In genomic region chr3:45178131-45179023, GRCh38 we compare ENCODE assay signal across 11 cellular contexts. TPM values are rescaled to one million over a fixed set of nuclear protein-coding genes. Genes with fewer than 3 reads are reported as not detected.
DNase-seq lines count a peak whose midpoint lies in the region; ATAC-seq and TF ChIP-seq lines count a peak whose summit lies in the region.
"Had no signal": no experiment of that assay in that cellular context is flagged by ENCODE, and none has a peak within 500 bp of the region (broad histone marks: within the 10 kb centered on the region; RNA-seq: fewer than 3 reads in every experiment).

No MANE protein-coding gene starts in this region.

- H3K27ac ChIP-seq in HEK293 (ENCODE audit: extremely low read depth, low read depth, low read length) (no peak overlapping the region; the same call in 1 of the 2 replicates), SK-N-SH (ENCODE audit: low read depth in 2 of 2, low read length in 1 of 2) (no peak overlapping the region), sigmoid colon (peak overlapping the region; percentile 52 to 72 (median 59)), Peyer's patch (no peak overlapping the region)
- H3K27ac ChIP-seq: VCaP had no signal

- H4K20me1 ChIP-seq in SK-N-SH (ENCODE audit: insufficient read depth): no peaks in the 10 kb centered on the region

- intact Hi-C loops in sigmoid colon (cut with DNase I): no loop called here

- H3K9ac ChIP-seq in SK-N-SH: no peak overlapping the region

- H3K27me3 ChIP-seq in SK-N-SH (ENCODE audit: insufficient read depth) (no peaks in the 10 kb centered on the region), sigmoid colon (no peaks in the 10 kb centered on the region), Peyer's patch (no peaks in the 10 kb centered on the region)

- ATAC-seq in activated CD4-positive, CD25-positive, alpha-beta regulatory T cell treated with anti-CD3 and anti-CD28 coated beads, Interleukin-2, amount 50 U/mL, for 24 hours: no peak

- 83% methylated on average over 11 of the region's 15 CpGs for WGBS in SK-N-SH (ENCODE audit: low lambda C conversion rate)
- 41 to 86% methylated on average over 15 of the region's 15 CpGs for WGBS in sigmoid colon, 2 donors

- no peak for TF ChIP-seq EP300 in SK-N-SH (IDR thresholded peaks at IDR 0.05; ENCODE audit: borderline replicate concordance in 1 of 2, low read depth in 1 of 2, low read length in 1 of 2)
- TF ChIP-seq EP300 in sigmoid colon (IDR thresholded peaks at IDR 0.05): no peak

- H3K36me3 ChIP-seq in HEK293 (ENCODE audit: control insufficient read depth in 2 of 2, insufficient read depth in 1 of 2, low read length in 2 of 2): no peaks in the 10 kb centered on the region
- no peaks in the 10 kb centered on the region for H3K36me3 ChIP-seq in SK-N-SH (replicated peaks in 1 of 2; ENCODE audit: control insufficient read depth in 1 of 2, insufficient read depth in 2 of 2, low read length in 1 of 2)
- no peaks in the 10 kb centered on the region for H3K36me3 ChIP-seq in sigmoid colon
- no peaks in the 10 kb centered on the region for H3K36me3 ChIP-seq in Peyer's patch

- H3K4me2 ChIP-seq in SK-N-SH: no peak overlapping the region

- DNase-seq in SK-N-SH (no peak), fibroblast of the aortic adventitia (ENCODE audit: low read depth) (peak; percentile 33), sigmoid colon (no peak), Peyer's patch (no peak)
- DNase-seq in activated CD4-positive, alpha-beta T cell treated with anti-CD3 and anti-CD28 coated beads, Interleukin-2, amount 50 U/mL, for 4 hours: no peak
- no peak for DNase-seq in activated CD4-positive, alpha-beta T cell treated with anti-CD3 and anti-CD28 coated beads for 48 hours
- DNase-seq: DMS153, MM.1S had no signal

- no peaks in the 10 kb centered on the region for H3K9me2 ChIP-seq in SK-N-SH

- TF ChIP-seq POLR2A in sigmoid colon (IDR thresholded peaks at IDR 0.05): no peak
- TF ChIP-seq POLR2A in Peyer's patch (IDR thresholded peaks at IDR 0.05): no peak

- no peaks in the 10 kb centered on the region for H3K79me2 ChIP-seq in SK-N-SH (ENCODE audit: insufficient read depth)

- H2AFZ ChIP-seq in SK-N-SH (ENCODE audit: low read depth): no peak overlapping the region

- H3K4me3 ChIP-seq in HEK293 (ENCODE audit: low read depth, low read length): no peak overlapping the region
- no peak overlapping the region for H3K4me3 ChIP-seq in SK-N-SH (ENCODE audit: low read depth in 2 of 2, low read length in 1 of 2)
- no peak overlapping the region for H3K4me3 ChIP-seq in fibroblast of the aortic adventitia (ENCODE audit: low read depth, low read length)
- no peak overlapping the region for H3K4me3 ChIP-seq in sigmoid colon
- no peak overlapping the region for H3K4me3 ChIP-seq in Peyer's patch

- POLR2A ChIA-PET in HEK293 (lab: Yijun Ruan, JAX) (interaction anchor here (0.6 kb wide), 3 partner anchors 15 to 547 kb away, joined by 3 to 4 read pairs (median 3); no protein-coding TSS in a partner anchor), SK-N-SH (lab: Yijun Ruan, JAX) (no interaction called here)

- no peak for TF ChIP-seq RAD21 in SK-N-SH (IDR thresholded peaks at IDR 0.05; ENCODE audit: low read length)

- H3F3A ChIP-seq in SK-N-SH (replicated peaks; ENCODE audit: insufficient read depth): no peaks in the 10 kb centered on the region

- H3K9me3 ChIP-seq in HEK293 (ENCODE audit: control insufficient read depth, insufficient read depth, low read depth, low read length) (no peaks in the 10 kb centered on the region), SK-N-SH (no peaks in the 10 kb centered on the region), sigmoid colon (no peaks in the 10 kb centered on the region), Peyer's patch (no peaks in the 10 kb centered on the region)

- TF ChIP-seq CTCF in HEK293 (tag by site-specific recombination; IDR thresholded peaks at IDR 0.05) (no peak), SK-N-SH (IDR thresholded peaks at IDR 0.05) (no peak), fibroblast of the aortic adventitia (IDR thresholded peaks at IDR 0.05; ENCODE audit: insufficient read depth, low read length) (no peak), sigmoid colon (IDR thresholded peaks at IDR 0.05) (no peak), Peyer's patch (IDR thresholded peaks at IDR 0.05) (no peak)

- no peaks in the 10 kb centered on the region for H3K4me1 ChIP-seq in HEK293 (ENCODE audit: control insufficient read depth, insufficient read depth, low read length)
- peaks cover 4 to 7% of the 10 kb centered on the region in 2 experiments; a peak in 3 of 4 replicates for H3K4me1 ChIP-seq in SK-N-SH (ENCODE audit: control insufficient read depth in 1 of 2, insufficient read depth in 2 of 2, low read depth in 1 of 2, low read length in 1 of 2)
- H3K4me1 ChIP-seq in sigmoid colon: peaks cover 0 to 54% (median 49%) of the 10 kb centered on the region in 4 donors
- H3K4me1 ChIP-seq in Peyer's patch: peaks cover 0 to 3% (median 0%) of the 10 kb centered on the region in 4 donors

- CTCF ChIA-PET in HEK293 (lab: Yijun Ruan, JAX): interaction anchor here (0.7 to 1.3 kb wide), 2 partner anchors 9 to 32 kb away, joined by 3 read pairs; no protein-coding TSS in a partner anchor
- CTCF ChIA-PET in SK-N-SH (lab: Yijun Ruan, JAX): interaction anchor here (0.7 to 2.3 kb wide), 7 partner anchors 26 to 333 kb away, joined by 3 to 6 read pairs (median 3); no protein-coding TSS in a partner anchor

TF ChIP-seq in HEK293, 187 proteins besides CTCF, POLR2A, EP300 and RAD21 (continues in another document):
- TF ChIP-seq, protein P1, sequence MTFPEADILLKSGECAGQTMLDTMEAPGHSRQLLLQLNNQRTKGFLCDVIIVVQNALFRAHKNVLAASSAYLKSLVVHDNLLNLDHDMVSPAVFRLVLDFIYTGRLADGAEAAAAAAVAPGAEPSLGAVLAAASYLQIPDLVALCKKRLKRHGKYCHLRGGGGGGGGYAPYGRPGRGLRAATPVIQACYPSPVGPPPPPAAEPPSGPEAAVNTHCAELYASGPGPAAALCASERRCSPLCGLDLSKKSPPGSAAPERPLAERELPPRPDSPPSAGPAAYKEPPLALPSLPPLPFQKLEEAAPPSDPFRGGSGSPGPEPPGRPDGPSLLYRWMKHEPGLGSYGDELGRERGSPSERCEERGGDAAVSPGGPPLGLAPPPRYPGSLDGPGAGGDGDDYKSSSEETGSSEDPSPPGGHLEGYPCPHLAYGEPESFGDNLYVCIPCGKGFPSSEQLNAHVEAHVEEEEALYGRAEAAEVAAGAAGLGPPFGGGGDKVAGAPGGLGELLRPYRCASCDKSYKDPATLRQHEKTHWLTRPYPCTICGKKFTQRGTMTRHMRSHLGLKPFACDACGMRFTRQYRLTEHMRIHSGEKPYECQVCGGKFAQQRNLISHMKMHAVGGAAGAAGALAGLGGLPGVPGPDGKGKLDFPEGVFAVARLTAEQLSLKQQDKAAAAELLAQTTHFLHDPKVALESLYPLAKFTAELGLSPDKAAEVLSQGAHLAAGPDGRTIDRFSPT (tag by site-specific recombination; IDR thresholded peaks at IDR 0.05): peak; percentile 51
- no peak for TF ChIP-seq ZNF623 (tag by site-specific recombination; IDR thresholded peaks at IDR 0.05)
- TF ChIP-seq ZNF600 (tag by site-specific recombination; IDR thresholded peaks at IDR 0.05): peak; percentile 27; the same call in 1 of the 2 replicates
- peak; percentile 91 for TF ChIP-seq ZIC2 (tag by site-specific recombination; IDR thresholded peaks at IDR 0.05)
- peak; percentile 55 for TF ChIP-seq ZNF585B (tag by site-specific recombination; IDR thresholded peaks at IDR 0.05)

TF ChIP-seq in SK-N-SH, 30 proteins besides CTCF, POLR2A, EP300 and RAD21:
- no peak for TF ChIP-seq RCOR1 (IDR thresholded peaks at IDR 0.05; ENCODE audit: low read length)
- TF ChIP-seq MAX (IDR thresholded peaks at IDR 0.05; ENCODE audit: low read depth): 0 out of 2 replicates have a peak, but pooled peaks have one; percentile 15
- no peak for TF ChIP-seq RFX5 (IDR thresholded peaks at IDR 0.05; ENCODE audit: low read length)
- no peak for TF ChIP-seq ELF1 (IDR thresholded peaks at IDR 0.05)
- no peak for TF ChIP-seq YY1 (IDR thresholded peaks at IDR 0.05; ENCODE audit: low read depth)
- TF ChIP-seq SMC3 (IDR thresholded peaks at IDR 0.05; ENCODE audit: low read depth, low read length): no peak
- TF ChIP-seq TCF12 (IDR thresholded peaks at IDR 0.05): peak; percentile 65
- TF ChIP-seq, protein P2, sequence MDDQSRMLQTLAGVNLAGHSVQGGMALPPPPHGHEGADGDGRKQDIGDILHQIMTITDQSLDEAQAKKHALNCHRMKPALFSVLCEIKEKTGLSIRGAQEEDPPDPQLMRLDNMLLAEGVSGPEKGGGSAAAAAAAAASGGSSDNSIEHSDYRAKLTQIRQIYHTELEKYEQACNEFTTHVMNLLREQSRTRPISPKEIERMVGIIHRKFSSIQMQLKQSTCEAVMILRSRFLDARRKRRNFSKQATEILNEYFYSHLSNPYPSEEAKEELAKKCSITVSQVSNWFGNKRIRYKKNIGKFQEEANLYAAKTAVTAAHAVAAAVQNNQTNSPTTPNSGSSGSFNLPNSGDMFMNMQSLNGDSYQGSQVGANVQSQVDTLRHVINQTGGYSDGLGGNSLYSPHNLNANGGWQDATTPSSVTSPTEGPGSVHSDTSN (IDR thresholded peaks at IDR 0.05): 0 out of 2 replicates have a peak, but pooled peaks have one; percentile 23
- peak; percentile 58; the same call in 1 of the 2 replicates for TF ChIP-seq NFIC (IDR thresholded peaks at IDR 0.05; ENCODE audit: borderline replicate concordance)
- no peak for TF ChIP-seq RXRA (IDR thresholded peaks at IDR 0.05; ENCODE audit: borderline replicate concordance, low read depth)
- TF ChIP-seq POLR2AphosphoS5 (IDR thresholded peaks at IDR 0.05; ENCODE audit: low read depth, low read length): no peak

RNA-seq across cellular contexts. Expression of gene CDCP1, which starts 32.2 kb away (rescaled TPM):
- polyA plus RNA-seq in SK-N-SH (2012; rRNA removed) (2.7 and 3.6 TPM in 2 replicates), sigmoid colon (10 to 100 TPM in 1 of 3 donors, 1 to 10 TPM in 2; 7.2 to 35.2 (median 9.0) TPM)
- 2.2 and 2.9 TPM in 2 replicates for polyA plus RNA-seq in SK-N-SH (2012; cell fraction: cytosol; rRNA removed)
- polyA plus RNA-seq in SK-N-SH (2012; cell fraction: nucleus; rRNA removed): 2.1 and 2.8 TPM in 2 replicates
- total RNA-seq in fibroblast of the aortic adventitia (ENCODE audit: low replicate concordance) (1.3 and 32.8 TPM in 2 replicates), sigmoid colon (1 to 10 TPM in 1 of 4 donors, under 1 TPM in 3; 0.71 to 1.2 (median 0.82) TPM), Peyer's patch (10 to 100 TPM; 29.7 to 68.3 (median 61.5) TPM)

RNA-seq across cellular contexts. Expression of gene TMEM158, which starts 47.7 kb away (rescaled TPM):
- polyA plus RNA-seq in SK-N-SH (2012; rRNA removed) (38.0 and 76.4 TPM in 2 replicates), sigmoid colon (1 to 10 TPM in 1 of 3 donors, under 1 TPM in 2; 0.60 to 2.8 (median 0.69) TPM)
- polyA plus RNA-seq in SK-N-SH (2012; cell fraction: cytosol; rRNA removed): 51.3 and 71.5 TPM in 2 replicates
- polyA plus RNA-seq in SK-N-SH (2012; cell fraction: nucleus; rRNA removed): 36.4 and 50.9 TPM in 2 replicates
- total RNA-seq in fibroblast of the aortic adventitia (ENCODE audit: low replicate concordance) (4.5 and 19.3 TPM in 2 replicates), sigmoid colon (10 to 100 TPM in 2 of 4 donors, 1 to 10 TPM in 1, under 1 TPM in 1; 0.66 to 12.2 (median 10.8) TPM), Peyer's patch (1 to 10 TPM in 3 of 4 donors, under 1 TPM in 1; 0.40 to 5.0 (median 1.8) TPM)

Comparison
In these comparisons a context has a peak if more than half of its experiments do, and no peak if none do; other contexts are left out.
1. H3K27ac ChIP-seq: peak in sigmoid colon (4 of 4); none in HEK293 (single experiment), SK-N-SH (0 of 2) and Peyer's patch (0 of 4).